In genomic region chr18:55588876-55589595, GRCh38 we compare ENCODE assay signal across 8 cellular contexts. TPM values are rescaled to one million over a fixed set of nuclear protein-coding genes. Genes with fewer than 3 reads are reported as not detected.
A peak's percentile ranks its signal among the peaks of the same experiment; 100 is the strongest.
DNase-seq lines count a peak whose midpoint lies in the region; ATAC-seq, FAIRE-seq and TF ChIP-seq lines count a peak whose summit lies in the region.

No MANE protein-coding gene starts in this region.

- TF ChIP-seq CTCF in CD8-positive, alpha-beta T cell (IDR thresholded peaks at IDR 0.05): no peak
- TF ChIP-seq CTCF in ascending aorta (IDR thresholded peaks at IDR 0.05): no peak

- H3K27me3 ChIP-seq in CD8-positive, alpha-beta T cell (ENCODE audit: insufficient read depth, low read length): peaks cover 5% of the 10 kb centered on the region
- no peaks in the 10 kb centered on the region for H3K27me3 ChIP-seq in ascending aorta
- no peaks in the 10 kb centered on the region for H3K27me3 ChIP-seq in stomach smooth muscle (ENCODE audit: control insufficient read depth in 1 of 2, insufficient read depth in 2 of 2, low read length in 2 of 2)

- peak overlapping the region; percentile 90 for H3K4me3 Mint-ChIP-seq in CD8-positive, alpha-beta T cell

- no peaks in the 10 kb centered on the region for H3K9me3 ChIP-seq in CD8-positive, alpha-beta T cell (ENCODE audit: low read length)
- H3K9me3 ChIP-seq in ascending aorta (no peaks in the 10 kb centered on the region), stomach smooth muscle (ENCODE audit: control insufficient read depth in 2 of 2, low read length in 2 of 2) (no peaks in the 10 kb centered on the region)

- peak overlapping the region; percentile 48 to 72 for H3K9ac ChIP-seq in stomach smooth muscle (ENCODE audit: low read length in 2 of 2)

- ATAC-seq in CD8-positive, alpha-beta T cell: no peak
- no peak for ATAC-seq in HG03469 (IDR thresholded peaks at IDR 0.05; ENCODE audit: unreplicated experiment)
- no peak for ATAC-seq in GM19397 (IDR thresholded peaks at IDR 0.05; ENCODE audit: unreplicated experiment)
- no peak for ATAC-seq in GM19463 (IDR thresholded peaks at IDR 0.05; ENCODE audit: unreplicated experiment)

- peaks cover 7% of the 10 kb centered on the region for H3K4me1 ChIP-seq in CD8-positive, alpha-beta T cell (ENCODE audit: insufficient read depth, low read length)
- peaks cover 3 to 6% of the 10 kb centered on the region in 2 donors for H3K4me1 ChIP-seq in ascending aorta
- peaks cover 4% of the 10 kb centered on the region for H3K4me1 ChIP-seq in stomach smooth muscle (ENCODE audit: control insufficient read depth, insufficient read depth, low read length)

- no peak overlapping the region for H3K27ac ChIP-seq in CD8-positive, alpha-beta T cell (ENCODE audit: low read depth, low read length)
- peak overlapping the region; percentile 85 to 89 for H3K27ac ChIP-seq in ascending aorta
- peak overlapping the region; percentile 43 for H3K27ac ChIP-seq in stomach smooth muscle (ENCODE audit: low read length)

- CTCF ChIA-PET in CD8-positive, alpha-beta T cell (lab: Charles Lee): no interaction called here

- peaks cover 44% of the 10 kb centered on the region for H3K27me3 Mint-ChIP-seq in CD8-positive, alpha-beta T cell (ENCODE audit: low read depth)

- intact Hi-C loops in CD8-positive, alpha-beta T cell (cut with DNase I, micrococcal nuclease): loop anchor here (5.0 to 10.0 kb wide), 2 partner anchors 1048 to 1056 kb away; partner anchors contain the start of gene TXNL1 (in 1 of the 2)
- intact Hi-C loops in ascending aorta (cut with DNase I): loop anchor here (2.0 to 5.0 kb wide), 6 partner anchors 112 to 1063 kb away; partner anchors contain the start of gene WDR7

- peak; percentile 41 for FAIRE-seq in islet of Langerhans (lab: Jason Lieb, UNC)

- POLR2A ChIA-PET in CD8-positive, alpha-beta T cell (lab: Charles Lee): interaction anchor here (0.6 kb wide), 1 partner anchor 8 kb away, joined by 3 read pairs; no protein-coding TSS in a partner anchor

- no peak for DNase-seq in CD8-positive, alpha-beta T cell
- DNase-seq in KG1 (lab: John Stamatoyannopoulos, UW): peak; percentile 59
- DNase-seq in ascending aorta (ENCODE audit: low spot score in 2 of 2): no peak

- H3K36me3 ChIP-seq in CD8-positive, alpha-beta T cell (ENCODE audit: insufficient read depth, low read length): no peaks in the 10 kb centered on the region
- H3K36me3 ChIP-seq in ascending aorta: no peaks in the 10 kb centered on the region
- H3K36me3 ChIP-seq in stomach smooth muscle (ENCODE audit: control insufficient read depth in 2 of 2, insufficient read depth in 2 of 2, low read length in 2 of 2): no peaks in the 10 kb centered on the region

- no peaks in the 10 kb centered on the region for H3K9me3 Mint-ChIP-seq in CD8-positive, alpha-beta T cell

- peaks cover 4% of the 10 kb centered on the region for H3K36me3 Mint-ChIP-seq in CD8-positive, alpha-beta T cell

- H3K4me3 ChIP-seq in CD8-positive, alpha-beta T cell (ENCODE audit: low read depth, low read length): peak overlapping the region; percentile 45
- H3K4me3 ChIP-seq in ascending aorta: peak overlapping the region; percentile 69 to 96
- H3K4me3 ChIP-seq in stomach smooth muscle (ENCODE audit: low read length in 2 of 2): peak overlapping the region; percentile 82 to 84

- H3K27ac Mint-ChIP-seq in CD8-positive, alpha-beta T cell: no peak overlapping the region

- H3K4me1 Mint-ChIP-seq in CD8-positive, alpha-beta T cell (ENCODE audit: low read depth): peaks cover 26% of the 10 kb centered on the region

RNA-seq across cellular contexts. Expression of gene TCF4, which starts 1.0 kb away (rescaled TPM):
- total RNA-seq in CD8-positive, alpha-beta T cell: 1 to 10 TPM; 2.4 TPM
- total RNA-seq in ascending aorta: 180 TPM

Comparison
In these comparisons a context has a peak if more than half of its experiments do, and no peak if none do; other contexts are left out.
1. RNA of gene TCF4, which starts 1.0 kb away (total RNA-seq): 180 TPM in ascending aorta (single experiment); 2.4 TPM in CD8-positive, alpha-beta T cell; every median in the first group is over 10 times any median in the second.
2. Peak in every context shown above with its lines, with median percentiles within 50 percentile points of each other: H3K4me3 ChIP-seq.